8 cellular contexts compared by ENCODE assay signal in the genomic region with DNA sequence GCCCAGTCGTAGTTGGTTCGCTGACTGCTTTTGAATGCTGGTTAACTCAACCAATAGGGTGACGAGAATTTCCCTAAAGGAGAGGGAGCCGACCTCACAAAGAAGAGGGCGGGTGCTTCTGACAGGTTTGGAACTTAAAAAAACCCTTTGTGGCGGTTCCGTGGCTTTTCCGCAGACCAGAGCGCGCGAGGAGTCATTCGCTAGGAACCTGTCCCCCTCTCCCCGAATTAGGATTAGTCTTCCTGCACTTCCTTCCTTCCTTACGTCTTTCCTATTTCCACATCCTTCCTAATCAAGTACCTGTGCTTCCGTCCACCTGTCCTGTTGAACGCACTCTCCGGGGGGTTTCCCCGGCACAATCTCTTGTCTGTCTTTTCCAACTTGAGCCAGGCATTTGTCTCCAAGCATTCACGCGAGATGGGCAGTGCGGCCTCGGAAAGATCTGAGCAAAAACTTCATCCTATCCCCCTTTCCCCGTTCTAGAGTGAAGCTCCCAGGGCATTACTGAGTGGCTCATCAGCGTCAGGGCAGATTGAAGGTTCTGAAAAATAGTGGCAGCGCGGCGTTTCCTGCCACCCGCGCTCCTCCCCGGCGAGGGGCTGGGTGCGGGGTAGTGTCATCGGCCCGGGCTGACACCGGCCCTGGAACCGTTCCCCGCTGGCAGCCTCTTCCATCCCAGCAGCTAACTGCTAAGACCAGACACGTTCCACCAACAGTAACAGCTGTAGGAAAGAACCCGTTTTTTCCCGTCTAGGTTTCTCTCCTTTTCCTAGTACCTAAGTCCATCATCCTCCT. TPM values are rescaled to one million over a fixed set of nuclear protein-coding genes. Genes with fewer than 3 reads are reported as not detected.
DNase-seq lines count a peak whose midpoint lies in the region; ATAC-seq and TF ChIP-seq lines count a peak whose summit lies in the region.

No MANE protein-coding gene starts in this region.

- peak overlapping the region; percentile 88 for H3K4me2 ChIP-seq in OCI-LY7 (ENCODE audit: low read length)

- peaks cover 21% of the 10 kb centered on the region for H3K4me1 ChIP-seq in OCI-LY7 (ENCODE audit: insufficient read depth, low read length, poor library complexity, severe bottlenecking)
- H3K4me1 ChIP-seq in mucosa of descending colon (ENCODE audit: low read depth): no peaks in the 10 kb centered on the region

- BruUV-seq in OCI-LY7 (replicated peaks; lab: Mats Ljungman, UMichigan): no TSS peak

- peak overlapping the region; percentile 98 for H2AFZ ChIP-seq in OCI-LY7 (ENCODE audit: low read length)

- peak; percentile 84 for ATAC-seq in GM21515 (IDR thresholded peaks at IDR 0.05; ENCODE audit: unreplicated experiment)
- ATAC-seq in mucosa of descending colon: peak; percentile 85

- DNase-seq in DMS 273 (lab: John Stamatoyannopoulos, UW; ENCODE audit: unreplicated experiment): peak; percentile 96
- DNase-seq in HuH-7 (ENCODE audit: low spot score): peak; percentile 97
- peak; percentile 95 for DNase-seq in OCI-LY7 (ENCODE audit: low spot score)
- DNase-seq in activated T-cell treated with anti-CD3 and anti-CD28 coated beads for 4 hours: peak; percentile 71
- DNase-seq in epithelial cell of prostate (ENCODE audit: low read depth, low spot score): peak; percentile 87
- DNase-seq in mucosa of descending colon: peak; percentile 79 to 91 (median 82)
- DNase-seq in stimulated activated CD8-positive, alpha-beta memory T cell treated with anti-CD3 and anti-CD28 coated beads, Interleukin-4, amount 100 ng/mL, for 1 hour (ENCODE audit: low read depth in 2 of 2, low spot score in 1 of 2): peak; percentile 42 to 57

- CTCF ChIA-PET in OCI-LY7 (lab: Charles Lee; ENCODE audit: unreplicated experiment): interaction anchor here (0.6 kb wide), 1 partner anchor 106 kb away, joined by 3 read pairs; no protein-coding TSS in a partner anchor

- peak overlapping the region; percentile 80 for H3K27ac ChIP-seq in OCI-LY7 (ENCODE audit: low read depth, low read length, poor library complexity, severe bottlenecking)
- H3K27ac ChIP-seq in epithelial cell of prostate: peak overlapping the region; percentile 91

- H3K9me2 ChIP-seq in OCI-LY7 (ENCODE audit: insufficient read depth, low read length): no peaks in the 10 kb centered on the region

- intact Hi-C loops in OCI-LY7 (cut with micrococcal nuclease; ENCODE audit: unreplicated experiment) (loop anchor here (5.0 to 10.0 kb wide), 3 partner anchors 1238 to 1388 kb away; partner anchors contain the start of genes FBXO30 and SHPRH), mucosa of descending colon (cut with DNase I, micrococcal nuclease) (no loop called here)

- POLR2A ChIA-PET in OCI-LY7 (lab: Charles Lee): interaction anchor here (0.9 to 1.3 kb wide), 4 partner anchors 9 to 39 kb away, joined by 3 to 5 read pairs (median 3); no protein-coding TSS in a partner anchor

- no peaks in the 10 kb centered on the region for H3K36me3 ChIP-seq in OCI-LY7 (ENCODE audit: insufficient read depth, low read length)
- H3K36me3 ChIP-seq in mucosa of descending colon (ENCODE audit: low read depth): no peaks in the 10 kb centered on the region

- H3K4me3 ChIP-seq in OCI-LY7 (ENCODE audit: low read depth, low read length, poor library complexity, severe bottlenecking): peak overlapping the region; percentile 100
- H3K4me3 ChIP-seq in mucosa of descending colon: peak overlapping the region; percentile 65

- no peak for TF ChIP-seq CTCF in OCI-LY7 (conservative IDR thresholded peaks at IDR 0.05; ENCODE audit: low read length)
- no peak for TF ChIP-seq CTCF in mucosa of descending colon (IDR thresholded peaks at IDR 0.05)

- peaks cover 27% of the 10 kb centered on the region; the same call in 1 of the 2 replicates for H3K79me2 ChIP-seq in OCI-LY7 (ENCODE audit: insufficient read depth, low read depth, low read length)

- H3K9me3 ChIP-seq in OCI-LY7 (ENCODE audit: low read length) (no peaks in the 10 kb centered on the region), mucosa of descending colon (no peaks in the 10 kb centered on the region)

- peaks cover 12% of the 10 kb centered on the region; the same call in 1 of the 2 replicates for H4K20me1 ChIP-seq in OCI-LY7 (ENCODE audit: insufficient read depth, low read length)

RNA-seq across cellular contexts. Expression of gene STXBP5, which starts 1.5 kb away (rescaled TPM):
- total RNA-seq in OCI-LY7 (2014; rRNA removed; shearing (Covaris generic)): 7.2 and 12.3 TPM in 2 replicates
- total RNA-seq in OCI-LY7 (2022): 14.1 and 15.4 TPM in 2 replicates
- total RNA-seq in mucosa of descending colon: 10 to 100 TPM; 42.0 to 71.1 (median 47.8) TPM

Comparison
In these comparisons a context has a peak if more than half of its experiments do, and no peak if none do; other contexts are left out.
1. Peak in every context shown above with its lines: DNase-seq, ATAC-seq, H3K4me3 ChIP-seq and H3K27ac ChIP-seq.